ENCODE assay signal across 1 cellular context in the genomic region with DNA sequence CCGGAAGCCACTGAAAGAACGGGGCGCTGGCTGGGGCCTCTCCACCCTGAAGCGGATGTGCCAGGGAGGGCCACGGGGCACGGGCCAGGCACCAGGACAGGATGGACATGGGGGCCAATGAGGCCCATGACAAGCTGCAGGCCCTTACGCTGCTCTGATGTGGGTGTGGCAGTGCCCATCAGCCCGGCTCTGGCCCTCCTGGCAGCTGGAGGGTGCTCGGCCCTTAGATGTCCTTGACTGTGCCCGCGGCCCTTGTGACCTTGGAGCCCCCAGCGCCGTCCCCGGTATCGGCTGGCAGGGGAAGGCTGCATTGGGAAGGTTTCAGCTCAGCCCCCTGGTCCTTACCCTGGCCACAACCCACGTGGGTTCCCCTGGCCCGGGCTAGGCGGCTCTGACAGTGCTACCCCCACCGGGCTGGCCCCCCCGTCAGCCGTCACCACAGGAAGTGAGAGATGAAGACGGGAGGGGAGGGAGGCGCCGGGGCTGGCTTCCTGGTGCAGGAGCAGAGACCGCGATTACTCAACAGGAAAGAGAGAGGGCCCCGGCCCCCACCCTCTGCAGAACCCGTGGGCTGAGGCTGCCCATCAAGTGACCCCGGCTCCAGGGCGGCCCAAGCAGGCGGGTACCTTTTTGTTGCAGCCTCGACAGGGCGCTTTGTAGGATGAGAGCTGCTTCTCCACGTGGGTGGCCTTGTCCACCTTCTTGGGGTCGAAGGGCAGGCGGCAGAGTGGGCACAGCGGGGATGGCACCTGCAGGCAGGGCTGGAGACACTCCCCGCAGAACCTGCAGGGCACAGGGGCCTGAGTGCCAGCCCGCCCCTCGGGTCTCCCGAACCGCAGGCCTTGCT.
A peak's percentile ranks its signal among the peaks of the same experiment; 100 is the strongest.
TF ChIP-seq lines count a peak whose summit lies in the region.

No MANE protein-coding gene starts in this region.

TF ChIP-seq in HepG2, 621 proteins besides CTCF, POLR2A, EP300 and RAD21 (continued from another document and continues in another):
- TF ChIP-seq, protein P1, sequence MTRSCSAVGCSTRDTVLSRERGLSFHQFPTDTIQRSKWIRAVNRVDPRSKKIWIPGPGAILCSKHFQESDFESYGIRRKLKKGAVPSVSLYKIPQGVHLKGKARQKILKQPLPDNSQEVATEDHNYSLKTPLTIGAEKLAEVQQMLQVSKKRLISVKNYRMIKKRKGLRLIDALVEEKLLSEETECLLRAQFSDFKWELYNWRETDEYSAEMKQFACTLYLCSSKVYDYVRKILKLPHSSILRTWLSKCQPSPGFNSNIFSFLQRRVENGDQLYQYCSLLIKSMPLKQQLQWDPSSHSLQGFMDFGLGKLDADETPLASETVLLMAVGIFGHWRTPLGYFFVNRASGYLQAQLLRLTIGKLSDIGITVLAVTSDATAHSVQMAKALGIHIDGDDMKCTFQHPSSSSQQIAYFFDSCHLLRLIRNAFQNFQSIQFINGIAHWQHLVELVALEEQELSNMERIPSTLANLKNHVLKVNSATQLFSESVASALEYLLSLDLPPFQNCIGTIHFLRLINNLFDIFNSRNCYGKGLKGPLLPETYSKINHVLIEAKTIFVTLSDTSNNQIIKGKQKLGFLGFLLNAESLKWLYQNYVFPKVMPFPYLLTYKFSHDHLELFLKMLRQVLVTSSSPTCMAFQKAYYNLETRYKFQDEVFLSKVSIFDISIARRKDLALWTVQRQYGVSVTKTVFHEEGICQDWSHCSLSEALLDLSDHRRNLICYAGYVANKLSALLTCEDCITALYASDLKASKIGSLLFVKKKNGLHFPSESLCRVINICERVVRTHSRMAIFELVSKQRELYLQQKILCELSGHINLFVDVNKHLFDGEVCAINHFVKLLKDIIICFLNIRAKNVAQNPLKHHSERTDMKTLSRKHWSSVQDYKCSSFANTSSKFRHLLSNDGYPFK (CRISPR knock-in tag; IDR thresholded peaks at IDR 0.05; ENCODE audit: borderline replicate concordance): peak; percentile 83
- TF ChIP-seq, protein P2, sequence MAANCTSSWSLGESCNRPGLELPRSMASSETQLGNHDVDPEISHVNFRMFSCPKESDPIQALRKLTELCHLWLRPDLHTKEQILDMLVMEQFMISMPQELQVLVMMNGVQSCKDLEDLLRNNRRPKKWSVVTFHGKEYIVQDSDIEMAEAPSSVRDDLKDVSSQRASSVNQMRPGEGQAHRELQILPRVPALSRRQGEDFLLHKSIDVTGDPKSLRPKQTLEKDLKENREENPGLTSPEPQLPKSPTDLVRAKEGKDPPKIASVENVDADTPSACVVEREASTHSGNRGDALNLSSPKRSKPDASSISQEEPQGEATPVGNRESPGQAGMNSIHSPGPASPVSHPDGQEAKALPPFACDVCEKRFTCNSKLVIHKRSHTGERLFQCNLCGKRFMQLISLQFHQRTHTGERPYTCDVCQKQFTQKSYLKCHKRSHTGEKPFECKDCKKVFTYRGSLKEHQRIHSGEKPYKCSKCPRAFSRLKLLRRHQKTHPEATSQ (CRISPR knock-in tag; IDR thresholded peaks at IDR 0.05; ENCODE audit: borderline replicate concordance): no peak
- no peak for TF ChIP-seq MLLT10 (CRISPR knock-in tag; IDR thresholded peaks at IDR 0.05)
- no peak; the same call in 1 of the 2 replicates for TF ChIP-seq SIX1 (CRISPR knock-in tag; IDR thresholded peaks at IDR 0.05; ENCODE audit: borderline replicate concordance)
- peak; percentile 84 for TF ChIP-seq ZNF850 (CRISPR knock-in tag; conservative IDR thresholded peaks at IDR 0.05)
- TF ChIP-seq ELF4 (CRISPR knock-in tag; IDR thresholded peaks at IDR 0.05; ENCODE audit: borderline replicate concordance): peak; percentile 79; the same call in 1 of the 2 replicates
- TF ChIP-seq KLF12 (CRISPR knock-in tag; IDR thresholded peaks at IDR 0.05; ENCODE audit: borderline replicate concordance): no peak; the same call in none of the 2 replicates
- TF ChIP-seq RFX3 (CRISPR knock-in tag; IDR thresholded peaks at IDR 0.05): no peak
- TF ChIP-seq ZNF136 (CRISPR knock-in tag; IDR thresholded peaks at IDR 0.05; ENCODE audit: low read depth): no peak; the same call in 1 of the 2 replicates
- TF ChIP-seq MAF1 (CRISPR knock-in tag; IDR thresholded peaks at IDR 0.05; ENCODE audit: borderline replicate concordance): no peak
- TF ChIP-seq, protein P3, sequence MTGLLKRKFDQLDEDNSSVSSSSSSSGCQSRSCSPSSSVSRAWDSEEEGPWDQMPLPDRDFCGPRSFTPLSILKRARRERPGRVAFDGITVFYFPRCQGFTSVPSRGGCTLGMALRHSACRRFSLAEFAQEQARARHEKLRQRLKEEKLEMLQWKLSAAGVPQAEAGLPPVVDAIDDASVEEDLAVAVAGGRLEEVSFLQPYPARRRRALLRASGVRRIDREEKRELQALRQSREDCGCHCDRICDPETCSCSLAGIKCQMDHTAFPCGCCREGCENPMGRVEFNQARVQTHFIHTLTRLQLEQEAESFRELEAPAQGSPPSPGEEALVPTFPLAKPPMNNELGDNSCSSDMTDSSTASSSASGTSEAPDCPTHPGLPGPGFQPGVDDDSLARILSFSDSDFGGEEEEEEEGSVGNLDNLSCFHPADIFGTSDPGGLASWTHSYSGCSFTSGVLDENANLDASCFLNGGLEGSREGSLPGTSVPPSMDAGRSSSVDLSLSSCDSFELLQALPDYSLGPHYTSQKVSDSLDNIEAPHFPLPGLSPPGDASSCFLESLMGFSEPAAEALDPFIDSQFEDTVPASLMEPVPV (CRISPR knock-in tag; IDR thresholded peaks at IDR 0.05): no peak; the same call in none of the 2 replicates
- TF ChIP-seq, protein P4, sequence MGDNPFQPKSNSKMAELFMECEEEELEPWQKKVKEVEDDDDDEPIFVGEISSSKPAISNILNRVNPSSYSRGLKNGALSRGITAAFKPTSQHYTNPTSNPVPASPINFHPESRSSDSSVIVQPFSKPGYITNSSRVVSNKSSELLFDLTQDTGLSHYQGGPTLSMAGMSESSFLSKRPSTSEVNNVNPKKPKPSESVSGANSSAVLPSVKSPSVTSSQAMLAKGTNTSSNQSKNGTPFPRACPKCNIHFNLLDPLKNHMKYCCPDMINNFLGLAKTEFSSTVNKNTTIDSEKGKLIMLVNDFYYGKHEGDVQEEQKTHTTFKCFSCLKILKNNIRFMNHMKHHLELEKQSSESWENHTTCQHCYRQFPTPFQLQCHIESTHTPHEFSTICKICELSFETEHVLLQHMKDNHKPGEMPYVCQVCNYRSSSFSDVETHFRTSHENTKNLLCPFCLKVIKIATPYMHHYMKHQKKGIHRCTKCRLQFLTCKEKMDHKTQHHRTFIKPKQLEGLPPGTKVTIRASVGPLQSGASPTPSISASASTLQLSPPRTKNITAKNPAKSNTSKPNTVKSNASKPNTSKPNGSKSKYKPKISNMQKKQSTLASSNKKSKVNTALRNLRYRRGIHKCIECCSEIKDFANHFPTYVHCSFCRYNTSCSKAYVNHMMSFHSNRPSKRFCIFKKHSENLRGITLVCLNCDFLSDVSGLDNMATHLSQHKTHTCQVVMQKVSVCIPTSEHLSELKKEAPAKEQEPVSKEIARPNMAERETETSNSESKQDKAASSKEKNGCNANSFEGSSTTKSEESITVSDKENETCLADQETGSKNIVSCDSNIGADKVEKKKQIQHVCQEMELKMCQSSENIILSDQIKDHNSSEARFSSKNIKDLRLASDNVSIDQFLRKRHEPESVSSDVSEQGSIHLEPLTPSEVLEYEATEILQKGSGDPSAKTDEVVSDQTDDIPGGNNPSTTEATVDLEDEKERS (CRISPR knock-in tag; IDR thresholded peaks at IDR 0.05): peak; percentile 85
- no peak for TF ChIP-seq SNRNP70 (IDR thresholded peaks at IDR 0.05; ENCODE audit: low read depth, low read length)
- no peak for TF ChIP-seq ZNF552 (CRISPR knock-in tag; IDR thresholded peaks at IDR 0.05; ENCODE audit: borderline replicate concordance)
- TF ChIP-seq ZNF605 (CRISPR knock-in tag; IDR thresholded peaks at IDR 0.05): peak; percentile 97
- no peak for TF ChIP-seq CHCHD3 (CRISPR knock-in tag; IDR thresholded peaks at IDR 0.05)
- peak; percentile 71; the same call in 1 of the 2 replicates for TF ChIP-seq WIZ (CRISPR knock-in tag; IDR thresholded peaks at IDR 0.05)
- TF ChIP-seq ZNF382 (CRISPR knock-in tag; IDR thresholded peaks at IDR 0.05; ENCODE audit: borderline replicate concordance): no peak
- TF ChIP-seq NFE2L1 (CRISPR knock-in tag; IDR thresholded peaks at IDR 0.05; ENCODE audit: borderline replicate concordance): no peak
- TF ChIP-seq FOXJ3 (CRISPR knock-in tag; IDR thresholded peaks at IDR 0.05; ENCODE audit: borderline replicate concordance): no peak
- no peak for TF ChIP-seq SP1 (IDR thresholded peaks at IDR 0.05)
- TF ChIP-seq SP1 (CRISPR knock-in tag; IDR thresholded peaks at IDR 0.05): peak; percentile 3; the same call in 1 of the 2 replicates
- TF ChIP-seq TCF7L2 (IDR thresholded peaks at IDR 0.05; ENCODE audit: low read depth, low read length): no peak
- TF ChIP-seq ZBTB10 (CRISPR knock-in tag; IDR thresholded peaks at IDR 0.05; ENCODE audit: borderline replicate concordance): 0 out of 2 replicates have a peak, but pooled peaks have one; percentile 22
- TF ChIP-seq, protein P5, sequence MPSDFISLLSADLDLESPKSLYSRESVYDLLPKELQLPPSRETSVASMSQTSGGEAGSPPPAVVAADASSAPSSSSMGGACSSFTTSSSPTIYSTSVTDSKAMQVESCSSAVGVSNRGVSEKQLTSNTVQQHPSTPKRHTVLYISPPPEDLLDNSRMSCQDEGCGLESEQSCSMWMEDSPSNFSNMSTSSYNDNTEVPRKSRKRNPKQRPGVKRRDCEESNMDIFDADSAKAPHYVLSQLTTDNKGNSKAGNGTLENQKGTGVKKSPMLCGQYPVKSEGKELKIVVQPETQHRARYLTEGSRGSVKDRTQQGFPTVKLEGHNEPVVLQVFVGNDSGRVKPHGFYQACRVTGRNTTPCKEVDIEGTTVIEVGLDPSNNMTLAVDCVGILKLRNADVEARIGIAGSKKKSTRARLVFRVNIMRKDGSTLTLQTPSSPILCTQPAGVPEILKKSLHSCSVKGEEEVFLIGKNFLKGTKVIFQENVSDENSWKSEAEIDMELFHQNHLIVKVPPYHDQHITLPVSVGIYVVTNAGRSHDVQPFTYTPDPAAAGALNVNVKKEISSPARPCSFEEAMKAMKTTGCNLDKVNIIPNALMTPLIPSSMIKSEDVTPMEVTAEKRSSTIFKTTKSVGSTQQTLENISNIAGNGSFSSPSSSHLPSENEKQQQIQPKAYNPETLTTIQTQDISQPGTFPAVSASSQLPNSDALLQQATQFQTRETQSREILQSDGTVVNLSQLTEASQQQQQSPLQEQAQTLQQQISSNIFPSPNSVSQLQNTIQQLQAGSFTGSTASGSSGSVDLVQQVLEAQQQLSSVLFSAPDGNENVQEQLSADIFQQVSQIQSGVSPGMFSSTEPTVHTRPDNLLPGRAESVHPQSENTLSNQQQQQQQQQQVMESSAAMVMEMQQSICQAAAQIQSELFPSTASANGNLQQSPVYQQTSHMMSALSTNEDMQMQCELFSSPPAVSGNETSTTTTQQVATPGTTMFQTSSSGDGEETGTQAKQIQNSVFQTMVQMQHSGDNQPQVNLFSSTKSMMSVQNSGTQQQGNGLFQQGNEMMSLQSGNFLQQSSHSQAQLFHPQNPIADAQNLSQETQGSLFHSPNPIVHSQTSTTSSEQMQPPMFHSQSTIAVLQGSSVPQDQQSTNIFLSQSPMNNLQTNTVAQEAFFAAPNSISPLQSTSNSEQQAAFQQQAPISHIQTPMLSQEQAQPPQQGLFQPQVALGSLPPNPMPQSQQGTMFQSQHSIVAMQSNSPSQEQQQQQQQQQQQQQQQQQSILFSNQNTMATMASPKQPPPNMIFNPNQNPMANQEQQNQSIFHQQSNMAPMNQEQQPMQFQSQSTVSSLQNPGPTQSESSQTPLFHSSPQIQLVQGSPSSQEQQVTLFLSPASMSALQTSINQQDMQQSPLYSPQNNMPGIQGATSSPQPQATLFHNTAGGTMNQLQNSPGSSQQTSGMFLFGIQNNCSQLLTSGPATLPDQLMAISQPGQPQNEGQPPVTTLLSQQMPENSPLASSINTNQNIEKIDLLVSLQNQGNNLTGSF (CRISPR knock-in tag; IDR thresholded peaks at IDR 0.05): no peak
- no peak for TF ChIP-seq SMARCC2 (IDR thresholded peaks at IDR 0.05)
- no peak for TF ChIP-seq TEAD3 (CRISPR knock-in tag; optimal IDR thresholded peaks at IDR 0.05; ENCODE audit: borderline replicate concordance)
- peak; percentile 21; the same call in 1 of the 2 replicates for TF ChIP-seq ZBTB39 (CRISPR knock-in tag; IDR thresholded peaks at IDR 0.05)
- no peak; the same call in 1 of the 2 replicates for TF ChIP-seq FOXP4 (CRISPR knock-in tag; IDR thresholded peaks at IDR 0.05)
